21 cellular contexts compared by ENCODE assay signal in genomic region chr14:94008234-94008633, GRCh38. TPM values are rescaled to one million over a fixed set of nuclear protein-coding genes. Genes with fewer than 3 reads are reported as not detected.
A peak's percentile ranks its signal among the peaks of the same experiment; 100 is the strongest.
DNase-seq lines count a peak whose midpoint lies in the region; ATAC-seq and TF ChIP-seq lines count a peak whose summit lies in the region.
"Had no signal": no experiment of that assay in that cellular context is flagged by ENCODE, and none has a peak within 500 bp of the region (broad histone marks: within the 10 kb centered on the region; RNA-seq: fewer than 3 reads in every experiment).

No MANE protein-coding gene starts in this region.

- peak; percentile 18 for ATAC-seq in effector memory CD8-positive, alpha-beta T cell (replicated peaks)
- ATAC-seq in HG02763 (IDR thresholded peaks at IDR 0.05; ENCODE audit: unreplicated experiment) (no peak), left lobe of liver (no peak)
- ATAC-seq: PC-3 had no signal

- CTCF ChIA-PET in HEK293 (lab: Yijun Ruan, JAX) = no interaction called here
- CTCF ChIA-PET in activated CD4-positive, alpha-beta memory T cell treated with anti-CD3 and anti-CD28 coated beads for 36 hours (lab: Charles Lee) = interaction anchor here (1.0 to 14.2 kb wide), 2 partner anchors 13 to 70 kb away, joined by 3 to 202 read pairs; no protein-coding TSS in a partner anchor

- H3K9me3 ChIP-seq in HEK293 (ENCODE audit: control insufficient read depth, insufficient read depth, low read depth, low read length) = no peaks in the 10 kb centered on the region
- H3K9me3 ChIP-seq: BLaER1 treated with 17β-estradiol and CSF1 and Interleukin-3, amounts not matched to agents 10 nM and 100 nM; HAP-1 had no signal

- no peaks in the 10 kb centered on the region for H3K36me3 Mint-ChIP-seq in activated T-cell treated with anti-CD3 and anti-CD28 coated beads, Interleukin-2, amount 50 U/mL, for 24 hours (ENCODE audit: low read depth)
- no peaks in the 10 kb centered on the region for H3K36me3 Mint-ChIP-seq in activated CD4-positive, alpha-beta memory T cell treated with anti-CD3 and anti-CD28 coated beads for 36 hours
- peaks cover 3% of the 10 kb centered on the region for H3K36me3 Mint-ChIP-seq in effector memory CD8-positive, alpha-beta T cell (ENCODE audit: insufficient read depth)
- H3K36me3 Mint-ChIP-seq: CD8-positive, alpha-beta memory T cell had no signal

- intact Hi-C loops in activated CD4-positive, alpha-beta memory T cell treated with anti-CD3 and anti-CD28 coated beads for 36 hours (cut with micrococcal nuclease) = no loop called here

- no peak for DNase-seq in activated T-cell treated with anti-CD3 and anti-CD28 coated beads, Interleukin-2, amount 50 U/mL, for 24 hours
- no peak for DNase-seq in activated T-cell treated with anti-CD3 and anti-CD28 coated beads, Interleukin-2, amount 50 U/mL, for 1 hour
- DNase-seq in activated CD4-positive, alpha-beta memory T cell treated with anti-CD3 and anti-CD28 coated beads for 36 hours = peak; percentile 52
- DNase-seq in effector memory CD8-positive, alpha-beta T cell = no peak
- DNase-seq in NCI-H345 (lab: John Stamatoyannopoulos, UW) (no peak), left lobe of liver (ENCODE audit: low spot score) (no peak)
- DNase-seq: DMS79 treated with DMSO at 0.1 percent for 48 hours, NCI-H1417 treated with DMSO at 0.1 percent for 48 hours, NCI-H2029, NCI-H2171 treated with DMSO at 0.1 percent for 48 hours, NCI-H510A, NCI-H774, PC-3 had no signal

- H3K36me3 ChIP-seq in HEK293 (ENCODE audit: control insufficient read depth in 2 of 2, insufficient read depth in 1 of 2, low read length in 2 of 2) = no peaks in the 10 kb centered on the region
- H3K36me3 ChIP-seq: BLaER1 treated with 17β-estradiol and CSF1 and Interleukin-3, amounts not matched to agents 10 nM and 100 nM; HAP-1 had no signal

- H3K27ac ChIP-seq in HEK293 (ENCODE audit: extremely low read depth, low read depth, low read length) = no peak overlapping the region
- H3K27ac ChIP-seq: BLaER1 treated with 17β-estradiol and CSF1 and Interleukin-3, amounts not matched to agents 10 nM and 100 nM; HL-60; RWPE1 had no signal

- TF ChIP-seq CTCF in HEK293 (tag by site-specific recombination; IDR thresholded peaks at IDR 0.05) = no peak

- H3K27ac Mint-ChIP-seq in activated T-cell treated with anti-CD3 and anti-CD28 coated beads, Interleukin-2, amount 50 U/mL, for 24 hours = peak overlapping the region; percentile 8
- no peak overlapping the region for H3K27ac Mint-ChIP-seq in activated CD4-positive, alpha-beta memory T cell treated with anti-CD3 and anti-CD28 coated beads for 36 hours
- peak overlapping the region in 1 of 2 donors; percentile 54 for H3K27ac Mint-ChIP-seq in effector memory CD8-positive, alpha-beta T cell
- H3K27ac Mint-ChIP-seq: CD8-positive, alpha-beta memory T cell had no signal

- peaks cover 3% of the 10 kb centered on the region; the same call in 1 of the 2 replicates for H3K4me1 ChIP-seq in HEK293 (ENCODE audit: control insufficient read depth, insufficient read depth, low read length)

- H3K27me3 Mint-ChIP-seq in activated T-cell treated with anti-CD3 and anti-CD28 coated beads, Interleukin-2, amount 50 U/mL, for 24 hours = no peaks in the 10 kb centered on the region
- no peaks in the 10 kb centered on the region for H3K27me3 Mint-ChIP-seq in activated CD4-positive, alpha-beta memory T cell treated with anti-CD3 and anti-CD28 coated beads for 36 hours
- H3K27me3 Mint-ChIP-seq in effector memory CD8-positive, alpha-beta T cell = peaks cover 37 to 63% of the 10 kb centered on the region in 2 donors

- peaks cover 42% of the 10 kb centered on the region for H3K4me1 Mint-ChIP-seq in activated T-cell treated with anti-CD3 and anti-CD28 coated beads, Interleukin-2, amount 50 U/mL, for 24 hours (ENCODE audit: low read depth)
- H3K4me1 Mint-ChIP-seq in activated CD4-positive, alpha-beta memory T cell treated with anti-CD3 and anti-CD28 coated beads for 36 hours (ENCODE audit: low read depth) = peaks cover 46% of the 10 kb centered on the region
- peaks cover 26 to 35% of the 10 kb centered on the region in 2 donors for H3K4me1 Mint-ChIP-seq in effector memory CD8-positive, alpha-beta T cell (ENCODE audit: low read depth in 2 of 2)

- POLR2A ChIA-PET in HEK293 (lab: Yijun Ruan, JAX) = no interaction called here
- POLR2A ChIA-PET in activated CD4-positive, alpha-beta memory T cell treated with anti-CD3 and anti-CD28 coated beads for 36 hours (lab: Charles Lee) = no interaction called here

- no peak overlapping the region for H3K4me3 ChIP-seq in HEK293 (ENCODE audit: low read depth, low read length)
- H3K4me3 ChIP-seq: BLaER1 treated with 17β-estradiol and CSF1 and Interleukin-3, amounts not matched to agents 10 nM and 100 nM; HAP-1 had no signal

- no peaks in the 10 kb centered on the region for H3K9me3 Mint-ChIP-seq in activated T-cell treated with anti-CD3 and anti-CD28 coated beads, Interleukin-2, amount 50 U/mL, for 24 hours
- H3K9me3 Mint-ChIP-seq in activated CD4-positive, alpha-beta memory T cell treated with anti-CD3 and anti-CD28 coated beads for 36 hours = no peaks in the 10 kb centered on the region
- H3K9me3 Mint-ChIP-seq in effector memory CD8-positive, alpha-beta T cell = no peaks in the 10 kb centered on the region
- H3K9me3 Mint-ChIP-seq: CD8-positive, alpha-beta memory T cell had no signal

- no peak overlapping the region for H3K4me3 Mint-ChIP-seq in activated T-cell treated with anti-CD3 and anti-CD28 coated beads, Interleukin-2, amount 50 U/mL, for 24 hours
- no peak overlapping the region for H3K4me3 Mint-ChIP-seq in activated CD4-positive, alpha-beta memory T cell treated with anti-CD3 and anti-CD28 coated beads for 36 hours
- H3K4me3 Mint-ChIP-seq in effector memory CD8-positive, alpha-beta T cell = peak overlapping the region in 1 of 2 donors; percentile 3
- H3K4me3 Mint-ChIP-seq: CD8-positive, alpha-beta memory T cell had no signal

TF ChIP-seq in HEK293, 187 proteins besides CTCF, POLR2A, EP300 and RAD21:
- no peak for TF ChIP-seq ZSCAN23 (tag by site-specific recombination; IDR thresholded peaks at IDR 0.05)
- TF ChIP-seq ZNF768 (tag by site-specific recombination; IDR thresholded peaks at IDR 0.05) = 0 out of 2 replicates have a peak, but pooled peaks have one; percentile 34

RNA-seq across cellular contexts. Expression of gene CCDC197, which starts 11.1 kb away (rescaled TPM):
- total RNA-seq in activated CD4-positive, alpha-beta memory T cell treated with anti-CD3 and anti-CD28 coated beads for 36 hours = under 1 TPM; 0.44 to 0.69 TPM
- not detected for total RNA-seq in left lobe of liver
- total RNA-seq: CD8-positive, alpha-beta memory T cell; G401; PC-3 had no signal

RNA-seq across cellular contexts. Expression of gene OTUB2, which starts 17.9 kb away (rescaled TPM):
- total RNA-seq in activated CD4-positive, alpha-beta memory T cell treated with anti-CD3 and anti-CD28 coated beads for 36 hours = 1 to 10 TPM; 2.0 to 2.9 TPM
- 1.1 TPM for total RNA-seq in left lobe of liver

RNA-seq across cellular contexts. Expression of gene ASB2, which starts 31.9 kb away (rescaled TPM):
- total RNA-seq in activated CD4-positive, alpha-beta memory T cell treated with anti-CD3 and anti-CD28 coated beads for 36 hours = 10 to 100 TPM; 40.6 to 44.6 TPM
- total RNA-seq in left lobe of liver = 0.20 TPM

Comparison
In these comparisons a context has a peak if more than half of its experiments do, and no peak if none do; other contexts are left out.
1. RNA of gene ASB2, which starts 31.9 kb away (total RNA-seq): 40.6 to 44.6 TPM in activated CD4-positive, alpha-beta memory T cell treated with anti-CD3 and anti-CD28 coated beads for 36 hours; 0.20 TPM in left lobe of liver (single experiment); every median in the first group is over 10 times any median in the second.